8 cellular contexts compared by ENCODE assay signal in the genomic region with DNA sequence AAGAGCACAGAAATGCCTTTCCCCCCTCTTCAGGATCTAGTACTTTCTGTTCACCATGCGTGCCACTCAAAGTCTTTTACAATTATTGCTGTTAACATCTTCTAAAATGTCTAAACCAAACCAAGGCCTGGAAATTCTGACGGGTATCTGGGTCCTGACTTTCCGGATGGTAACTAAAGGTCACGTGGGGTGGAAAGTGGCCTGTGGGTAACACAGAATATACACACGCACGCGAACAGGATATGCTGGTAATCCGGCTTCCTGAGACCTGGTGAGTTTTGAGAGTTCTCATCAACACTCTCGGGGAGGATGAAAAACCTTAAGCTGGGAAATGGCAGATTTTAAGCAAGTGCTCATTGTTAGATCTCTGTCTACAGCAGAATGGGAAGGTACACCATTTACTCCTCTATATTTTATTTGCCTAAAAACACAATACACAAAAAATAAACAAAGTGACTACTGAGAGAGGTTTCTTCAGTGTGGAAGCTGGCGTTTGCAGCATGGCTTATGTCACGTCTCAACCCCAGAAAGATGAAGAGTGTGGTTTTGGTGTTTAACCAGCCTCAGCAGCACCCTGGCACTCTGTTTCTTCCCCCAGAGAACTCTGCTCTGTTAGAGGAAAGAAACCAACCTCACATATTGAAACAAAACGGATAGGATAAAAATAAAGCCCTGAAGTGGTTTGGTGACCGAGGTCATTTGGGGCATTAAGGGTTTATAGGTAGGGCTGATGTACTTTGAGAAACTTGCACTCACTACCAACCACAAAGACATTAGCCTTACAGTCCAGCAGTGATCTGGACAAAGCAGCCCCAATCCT. TPM values are rescaled to one million over a fixed set of nuclear protein-coding genes. Genes with fewer than 3 reads are reported as not detected.
A peak's percentile ranks its signal among the peaks of the same experiment; 100 is the strongest.
DNase-seq lines count a peak whose midpoint lies in the region; ATAC-seq, FAIRE-seq and TF ChIP-seq lines count a peak whose summit lies in the region.

No MANE protein-coding gene starts in this region.

- no peak for TF ChIP-seq POLR2A in endothelial cell of umbilical vein (IDR thresholded peaks at IDR 0.05; ENCODE audit: low read depth, low read length)

- H3K27ac ChIP-seq in endothelial cell of umbilical vein (ENCODE audit: insufficient read depth, low read depth, low read length): no peak overlapping the region

- no peak overlapping the region for H3K9ac ChIP-seq in endothelial cell of umbilical vein (replicated peaks; ENCODE audit: extremely low read depth, insufficient read depth, low read length)

- BruUV-seq in endothelial cell of umbilical vein (replicated peaks; lab: Mats Ljungman, UMichigan): no TSS peak

- H3K9me3 ChIP-seq in endothelial cell of umbilical vein (replicated peaks; ENCODE audit: control insufficient read depth, insufficient read depth, low read length): no peaks in the 10 kb centered on the region

- no peaks in the 10 kb centered on the region for H3K27me3 ChIP-seq in endothelial cell of umbilical vein (ENCODE audit: control insufficient read depth in 2 of 2, insufficient read depth in 2 of 2, low read length in 2 of 2)

- TF ChIP-seq CTCF in endothelial cell of umbilical vein (IDR thresholded peaks at IDR 0.05; ENCODE audit: extremely low read depth in 1 of 2, insufficient read depth in 1 of 2, low read depth in 1 of 2, low read length in 2 of 2): no peak

- no peak overlapping the region for H2AFZ ChIP-seq in endothelial cell of umbilical vein (ENCODE audit: low read depth, low read length)

- H3K79me2 ChIP-seq in endothelial cell of umbilical vein (ENCODE audit: control insufficient read depth, insufficient read depth, low read length): peaks cover 2% of the 10 kb centered on the region

- H3K9me1 ChIP-seq in endothelial cell of umbilical vein (replicated peaks; ENCODE audit: control insufficient read depth, extremely low read depth, insufficient read depth, low read length): no peaks in the 10 kb centered on the region

- ATAC-seq in GM18520 (IDR thresholded peaks at IDR 0.05; ENCODE audit: unreplicated experiment) (peak; percentile 77), HG02981 (IDR thresholded peaks at IDR 0.05; ENCODE audit: unreplicated experiment) (peak; percentile 64)

- peak; percentile 65 for DNase-seq in activated CD4-positive, CD25-positive, alpha-beta regulatory T cell treated with anti-CD3 and anti-CD28 coated beads, Interleukin-2, amount 50 U/mL, for 72 hours
- peak; percentile 49 for DNase-seq in endothelial cell of umbilical vein (ENCODE audit: low read depth, low spot score)
- peak; percentile 59 for DNase-seq in stimulated activated CD8-positive, alpha-beta memory T cell treated with anti-CD3 and anti-CD28 coated beads, Interleukin-7, amount 100 ng/mL, for 24 hours (ENCODE audit: low read depth)
- no peak for DNase-seq in NCI-H526 treated with DMSO at 0.1 percent for 48 hours (lab: John Stamatoyannopoulos, UW)
- no peak for DNase-seq in medulla oblongata (ENCODE audit: extremely low spot score)
- no peak for DNase-seq in NCI-H146 (lab: John Stamatoyannopoulos, UW)

- POLR2A ChIA-PET in endothelial cell of umbilical vein (lab: Charles Lee): no interaction called here

- H3K4me1 ChIP-seq in endothelial cell of umbilical vein (ENCODE audit: control insufficient read depth, extremely low read depth, insufficient read depth, low read length): no peaks in the 10 kb centered on the region

- no peak for FAIRE-seq in endothelial cell of umbilical vein (lab: Jason Lieb, UNC)

- dilution Hi-C loops in endothelial cell of umbilical vein (cut with MboI; ENCODE audit: extremely low pct_ligation_motif_present, low sequenced_read_pairs): no loop called here

- intact Hi-C loops in endothelial cell of umbilical vein (cut with micrococcal nuclease): no loop called here

- H3K4me3 ChIP-seq in endothelial cell of umbilical vein (replicated peaks in 1 of 3; ENCODE audit: insufficient read depth in 1 of 3, low read depth in 1 of 3, low read length in 3 of 3): no peak overlapping the region

- no peaks in the 10 kb centered on the region for H4K20me1 ChIP-seq in endothelial cell of umbilical vein (replicated peaks; ENCODE audit: control insufficient read depth, extremely low read depth, insufficient read depth, low read length)

- H3K36me3 ChIP-seq in endothelial cell of umbilical vein (ENCODE audit: control insufficient read depth in 2 of 2, extremely low read depth in 1 of 2, insufficient read depth in 2 of 2, low read length in 2 of 2): peaks cover 0 to 3% of the 10 kb centered on the region in 2 experiments

- no peak overlapping the region for H3K4me2 ChIP-seq in endothelial cell of umbilical vein (ENCODE audit: insufficient read depth, low read length)

- CTCF ChIA-PET in endothelial cell of umbilical vein (lab: Charles Lee): interaction anchor here (0.6 to 1.9 kb wide), 6 partner anchors 12 to 237 kb away, joined by 3 to 11 read pairs (median 3); a partner anchor contains a TSS

TF ChIP-seq in endothelial cell of umbilical vein, 7 proteins besides CTCF, POLR2A, EP300 and RAD21:
- TF ChIP-seq MYC (IDR thresholded peaks at IDR 0.05; ENCODE audit: low read depth, low read length) (no peak), EZH2 (IDR thresholded peaks at IDR 0.05; ENCODE audit: borderline replicate concordance, low read depth, low read length, severe bottlenecking) (no peak), FOS (IDR thresholded peaks at IDR 0.05; ENCODE audit: borderline replicate concordance, insufficient read depth, low read length) (no peak), JUN (IDR thresholded peaks at IDR 0.05; ENCODE audit: borderline replicate concordance, insufficient read depth, insufficient read length, low read depth) (no peak), GATA2 (IDR thresholded peaks at IDR 0.05; ENCODE audit: insufficient read depth, insufficient read length, low read depth, low read length) (no peak), POLR2AphosphoS5 (IDR thresholded peaks at IDR 0.05; ENCODE audit: insufficient read depth, low read depth, low read length) (no peak)
- TF ChIP-seq, protein P1, sequence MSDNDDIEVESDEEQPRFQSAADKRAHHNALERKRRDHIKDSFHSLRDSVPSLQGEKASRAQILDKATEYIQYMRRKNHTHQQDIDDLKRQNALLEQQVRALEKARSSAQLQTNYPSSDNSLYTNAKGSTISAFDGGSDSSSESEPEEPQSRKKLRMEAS (IDR thresholded peaks at IDR 0.05; ENCODE audit: insufficient read depth, insufficient read length): no peak

RNA-seq across cellular contexts. Expression of a gene that starts 37.3 kb away (rescaled TPM):
- 42.2 and 43.0 TPM in 2 replicates for total RNA-seq in endothelial cell of umbilical vein
- polyA plus RNA-seq in endothelial cell of umbilical vein: 39.1 and 40.1 TPM in 2 replicates
- 27.4 and 28.6 TPM in 2 replicates for polyA plus RNA-seq in endothelial cell of umbilical vein (2011; cell fraction: cytosol; rRNA removed)
- 36.6 and 53.1 TPM in 2 replicates for polyA plus RNA-seq in endothelial cell of umbilical vein (2011; cell fraction: nucleus; rRNA removed)
- polyA plus RNA-seq in endothelial cell of umbilical vein (2012): 31.8 and 35.6 TPM in 2 replicates
- polyA minus RNA-seq in endothelial cell of umbilical vein: 72.0 and 79.0 TPM in 2 replicates
- 6.5 TPM for polyA minus RNA-seq in endothelial cell of umbilical vein (2011; cell fraction: cytosol; rRNA and poly(A)+ RNA removed)
- 43.8 and 68.7 TPM in 2 replicates for polyA minus RNA-seq in endothelial cell of umbilical vein (2011; cell fraction: nucleus; rRNA and poly(A)+ RNA removed)

RNA-seq across cellular contexts. Expression of a gene that starts 37.5 kb away (rescaled TPM):
- 19.4 and 20.1 TPM in 2 replicates for total RNA-seq in endothelial cell of umbilical vein
- polyA plus RNA-seq in endothelial cell of umbilical vein: 13.7 and 14.5 TPM in 2 replicates
- 13.9 and 15.2 TPM in 2 replicates for polyA plus RNA-seq in endothelial cell of umbilical vein (2011; cell fraction: cytosol; rRNA removed)
- polyA plus RNA-seq in endothelial cell of umbilical vein (2011; cell fraction: nucleus; rRNA removed): 9.1 and 10.9 TPM in 2 replicates
- 20.8 and 22.1 TPM in 2 replicates for polyA plus RNA-seq in endothelial cell of umbilical vein (2012)
- 13.9 and 16.8 TPM in 2 replicates for polyA minus RNA-seq in endothelial cell of umbilical vein
- 3.7 TPM for polyA minus RNA-seq in endothelial cell of umbilical vein (2011; cell fraction: cytosol; rRNA and poly(A)+ RNA removed)
- 3.6 and 9.3 TPM in 2 replicates for polyA minus RNA-seq in endothelial cell of umbilical vein (2011; cell fraction: nucleus; rRNA and poly(A)+ RNA removed)

Comparison
In these comparisons a context has a peak if more than half of its experiments do, and no peak if none do; other contexts are left out.
1. DNase-seq: peak in activated CD4-positive, CD25-positive, alpha-beta regulatory T cell treated with anti-CD3 and anti-CD28 coated beads, Interleukin-2, amount 50 U/mL, for 72 hours (single experiment), endothelial cell of umbilical vein (single experiment) and stimulated activated CD8-positive, alpha-beta memory T cell treated with anti-CD3 and anti-CD28 coated beads, Interleukin-7, amount 100 ng/mL, for 24 hours (single experiment); none in NCI-H526 treated with DMSO at 0.1 percent for 48 hours (single experiment), medulla oblongata (single experiment) and NCI-H146 (single experiment).